In the genomic region with DNA sequence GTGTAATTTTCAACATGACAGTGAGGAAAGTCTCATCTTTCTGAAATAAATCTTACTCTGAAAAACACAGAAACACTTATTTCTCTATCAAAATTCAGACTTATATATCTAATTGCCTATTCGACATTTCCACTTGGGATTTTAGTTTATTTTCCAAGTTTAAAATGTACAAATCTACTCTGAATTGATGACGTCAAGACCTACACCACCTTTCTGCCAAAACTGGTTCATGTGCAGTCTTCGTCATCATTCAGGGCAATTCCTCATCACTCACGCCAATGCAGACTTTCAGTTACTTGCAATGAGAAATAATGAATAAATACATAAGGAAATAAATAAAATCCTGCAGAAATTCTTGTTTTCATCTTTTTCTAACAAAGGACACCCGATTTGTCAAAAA, we compare ENCODE assay signal across 1 cellular context.
TF ChIP-seq lines count a peak whose summit lies in the region.

No MANE protein-coding gene starts in this region.

TF ChIP-seq in HepG2, 621 proteins besides CTCF, POLR2A, EP300 and RAD21 (continued from another document):
- TF ChIP-seq, protein P1, sequence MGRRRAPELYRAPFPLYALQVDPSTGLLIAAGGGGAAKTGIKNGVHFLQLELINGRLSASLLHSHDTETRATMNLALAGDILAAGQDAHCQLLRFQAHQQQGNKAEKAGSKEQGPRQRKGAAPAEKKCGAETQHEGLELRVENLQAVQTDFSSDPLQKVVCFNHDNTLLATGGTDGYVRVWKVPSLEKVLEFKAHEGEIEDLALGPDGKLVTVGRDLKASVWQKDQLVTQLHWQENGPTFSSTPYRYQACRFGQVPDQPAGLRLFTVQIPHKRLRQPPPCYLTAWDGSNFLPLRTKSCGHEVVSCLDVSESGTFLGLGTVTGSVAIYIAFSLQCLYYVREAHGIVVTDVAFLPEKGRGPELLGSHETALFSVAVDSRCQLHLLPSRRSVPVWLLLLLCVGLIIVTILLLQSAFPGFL (CRISPR knock-in tag; IDR thresholded peaks at IDR 0.05): no peak
